8 cellular contexts compared by ENCODE assay signal in genomic region chr10:69696073-69696731, GRCh38.
DNase-seq lines count a peak whose midpoint lies in the region; ATAC-seq, FAIRE-seq and TF ChIP-seq lines count a peak whose summit lies in the region.

No MANE protein-coding gene starts in this region.

- no peaks in the 10 kb centered on the region for H3K79me1 ChIP-seq in trophoblast cell (ENCODE audit: low read length)

- H3K4me3 ChIP-seq in GM23248, result no peak overlapping the region
- H3K4me3 ChIP-seq in trophoblast cell (ENCODE audit: low read depth, low read length), result no peak overlapping the region

- WGBS in GM23248 (ENCODE audit: low coverage in 1 of 2, low lambda C conversion rate in 2 of 2, missing lambda C conversion rate in 2 of 2), 2 experiments, result 41% methylated on average over 9 of the region's 9 CpGs
- no CpG with 5 or more reads among the region's 9 CpGs for WGBS in trophoblast cell (ENCODE audit: extremely low coverage, insufficient coverage, insufficient read length)

- ATAC-seq in activated CD4-positive, CD25-positive, alpha-beta regulatory T cell treated with anti-CD3 and anti-CD28 coated beads, Interleukin-2, amount 50 U/mL, for 24 hours, result no peak
- no peak for ATAC-seq in GM18520 (IDR thresholded peaks at IDR 0.05; ENCODE audit: unreplicated experiment)

- peak; percentile 69 for DNase-seq in AG09319 (ENCODE audit: extremely low read depth, low read depth)
- DNase-seq in GM23248, result peak; percentile 91
- peak; percentile 90 for DNase-seq in RCC 7860 (ENCODE audit: low spot score)
- DNase-seq in fibroblast of gingiva (ENCODE audit: low read depth), result peak; percentile 76
- DNase-seq in trophoblast cell, result peak; percentile 74 to 91
- no peak for DNase-seq in occipital lobe (lab: John Stamatoyannopoulos, UW)

- peak; percentile 64 for FAIRE-seq in RCC 7860 (lab: Jason Lieb, UNC)

- H3F3A ChIP-seq in GM23248 (ENCODE audit: insufficient read depth), result peaks cover 5% of the 10 kb centered on the region; the same call in 1 of the 2 replicates

- H3K79me2 ChIP-seq in GM23248 (ENCODE audit: insufficient read depth), result no peaks in the 10 kb centered on the region
- H3K79me2 ChIP-seq in trophoblast cell (ENCODE audit: control insufficient read depth, insufficient read depth, low read length, poor library complexity), result no peaks in the 10 kb centered on the region

- H3K4me1 ChIP-seq in GM23248 (ENCODE audit: insufficient read depth), result peaks cover 5% of the 10 kb centered on the region; the same call in 1 of the 2 replicates
- no peaks in the 10 kb centered on the region for H3K4me1 ChIP-seq in trophoblast cell (ENCODE audit: control insufficient read depth in 1 of 2, insufficient read depth in 2 of 2, low read length in 2 of 2)

- no peak overlapping the region for H2AK5ac ChIP-seq in trophoblast cell (ENCODE audit: low read length)

- H3K18ac ChIP-seq in trophoblast cell (ENCODE audit: low read length), result no peak overlapping the region

- H3K14ac ChIP-seq in trophoblast cell (ENCODE audit: low read length), result no peak overlapping the region

- H3K9me3 ChIP-seq in GM23248 (ENCODE audit: low read depth) (no peaks in the 10 kb centered on the region), trophoblast cell (ENCODE audit: insufficient read depth, low read depth, low read length) (no peaks in the 10 kb centered on the region)

- H3K9me2 ChIP-seq in GM23248 (ENCODE audit: insufficient read depth), result no peaks in the 10 kb centered on the region

- no peak overlapping the region for H2BK120ac ChIP-seq in trophoblast cell (ENCODE audit: insufficient read depth, low read length, poor library complexity)

- no peak overlapping the region for H4K91ac ChIP-seq in trophoblast cell (ENCODE audit: low read depth, low read length)

- no peak overlapping the region for H2AFZ ChIP-seq in GM23248
- H2AFZ ChIP-seq in trophoblast cell (ENCODE audit: insufficient read depth, low read length, poor library complexity), result no peak overlapping the region

- H3K27me3 ChIP-seq in GM23248 (replicated peaks; ENCODE audit: insufficient read depth), result peaks cover 47% of the 10 kb centered on the region
- no peaks in the 10 kb centered on the region for H3K27me3 ChIP-seq in trophoblast cell (ENCODE audit: insufficient read depth, low read length)

- H3K4me2 ChIP-seq in GM23248 (ENCODE audit: unreplicated experiment), result peak overlapping the region; percentile 17
- H3K4me2 ChIP-seq in trophoblast cell (ENCODE audit: low read length), result no peak overlapping the region

- no peak overlapping the region for H3K4ac ChIP-seq in trophoblast cell (ENCODE audit: low read depth, low read length)

- no peaks in the 10 kb centered on the region for H4K20me1 ChIP-seq in GM23248 (ENCODE audit: insufficient read depth)

- H3K9ac ChIP-seq in GM23248, result no peak overlapping the region
- H3K9ac ChIP-seq in trophoblast cell (ENCODE audit: low read length), result no peak overlapping the region

- TF ChIP-seq CTCF in AG09319 (IDR thresholded peaks at IDR 0.05; ENCODE audit: low read depth, low read length), result peak; percentile 63

- no peak overlapping the region for H4K12ac ChIP-seq in trophoblast cell (ENCODE audit: low read depth, low read length)

- no peak overlapping the region for H2BK12ac ChIP-seq in trophoblast cell (ENCODE audit: low read length)

- H2BK5ac ChIP-seq in trophoblast cell (ENCODE audit: low read depth, low read length, poor library complexity), result no peak overlapping the region

- H3K36me3 ChIP-seq in GM23248 (ENCODE audit: low read depth) (no peaks in the 10 kb centered on the region), trophoblast cell (ENCODE audit: control insufficient read depth in 1 of 2, insufficient read depth in 2 of 2, low read length in 2 of 2) (no peaks in the 10 kb centered on the region)

- H3K27ac ChIP-seq in GM23248 (peak overlapping the region; percentile 43), trophoblast cell (ENCODE audit: low read depth, low read length) (no peak overlapping the region)

- in situ Hi-C loops in GM23248 (cut with MboI), result no loop called here

- no peak overlapping the region for H4K8ac ChIP-seq in trophoblast cell (ENCODE audit: low read depth, low read length)

- no peak overlapping the region for H3K23ac ChIP-seq in trophoblast cell (ENCODE audit: low read length)
